19 cellular contexts compared by ENCODE assay signal in the genomic region with DNA sequence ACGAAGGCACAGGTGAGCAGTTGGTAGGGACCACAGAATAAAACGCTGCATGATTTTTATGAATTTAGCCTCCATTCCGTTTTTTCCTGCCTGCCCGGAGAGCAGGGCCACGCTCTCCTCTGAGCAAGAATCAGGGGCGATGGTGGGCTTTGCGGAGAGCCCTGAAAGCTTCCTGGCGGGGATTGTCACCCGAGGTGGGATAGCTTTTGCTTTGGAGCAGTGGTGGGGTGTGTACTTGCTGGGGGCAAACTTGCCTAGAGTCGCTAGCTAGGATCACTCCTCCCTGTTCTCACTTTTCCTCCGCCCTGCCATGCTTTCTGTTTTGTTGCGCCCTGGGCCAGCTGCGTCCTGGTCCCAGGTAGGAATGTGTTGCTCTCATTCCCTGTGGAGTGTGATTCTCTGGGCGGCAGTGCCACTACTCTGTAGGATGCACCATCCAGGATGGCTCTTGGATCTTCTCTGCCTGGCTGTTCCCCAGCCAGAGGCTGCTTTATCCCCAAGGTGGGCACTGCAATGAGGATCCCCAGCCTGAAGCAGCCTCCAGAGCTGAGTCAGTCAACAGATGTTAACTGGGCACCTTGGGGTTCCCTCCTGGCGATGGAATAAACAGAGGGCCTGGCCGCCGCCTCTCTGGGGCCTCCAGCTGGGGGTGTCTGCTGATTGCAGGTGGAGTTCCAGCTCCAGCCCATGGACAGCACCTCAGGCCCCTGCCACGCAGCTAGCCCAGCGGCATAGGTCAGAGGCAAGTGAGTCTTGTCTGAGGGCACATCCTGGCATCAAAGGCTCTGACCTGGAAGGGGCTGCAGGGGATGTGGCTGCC.
"Had no signal": no experiment of that assay in that cellular context is flagged by ENCODE, and none has a peak within 500 bp of the region (broad histone marks: within the 10 kb centered on the region; RNA-seq: fewer than 3 reads in every experiment).

No MANE protein-coding gene starts in this region.

- H3K9me3 ChIP-seq: heart left ventricle, thoracic aorta, upper lobe of left lung had no signal

- DNase-seq: activated CD4-positive, alpha-beta memory T cell treated with anti-CD3 and anti-CD28 coated beads, Interleukin-2, amount 10 ng/mL, durations not matched to agents 7 days and 5 days; activated CD4-positive, alpha-beta T cell treated with anti-CD3 and anti-CD28 coated beads for 48 hours; activated CD4-positive, CD25-positive, alpha-beta regulatory T cell; activated CD8-positive, alpha-beta memory T cell treated with anti-CD3 and anti-CD28 coated beads, Interleukin-2, amount 10 ng/mL, durations not matched to agents 7 days and 5 days; activated naive CD4-positive, alpha-beta T cell; activated T-cell treated with anti-CD3 and anti-CD28 coated beads for 4 hours; amniotic stem cell; effector CD4-positive, alpha-beta T cell; heart left ventricle; left colon; mesendoderm; naive B cell; stimulated activated CD4-positive, alpha-beta T cell treated with anti-CD3 and anti-CD28 coated beads, Interleukin-4, amount 100 ng/mL, for 24 hours; stimulated activated naive CD4-positive, alpha-beta T cell treated with Interleukin-2 at 50 U/mL for 16 hours; SW 1271; T-helper 17 cell had no signal

- H3K27ac ChIP-seq: cardiac muscle cell, heart left ventricle, thoracic aorta, upper lobe of left lung had no signal

- H3K27me3 ChIP-seq: cardiac muscle cell, heart left ventricle, upper lobe of left lung had no signal

- H3K4me3 ChIP-seq: cardiac muscle cell, heart left ventricle, thoracic aorta, upper lobe of left lung had no signal

- H3K36me3 ChIP-seq: cardiac muscle cell, heart left ventricle, thoracic aorta, upper lobe of left lung had no signal

- ATAC-seq: activated CD8-positive, alpha-beta memory T cell treated with anti-CD3 and anti-CD28 coated beads, Interleukin-2, amount 10 ng/mL, durations not matched to agents 7 days and 5 days; heart left ventricle; left colon; T-helper 17 cell had no signal
